20 cellular contexts compared by ENCODE assay signal in genomic region chr7:75694636-75695035, GRCh38.
"Had no signal": no experiment of that assay in that cellular context is flagged by ENCODE, and none has a peak within 500 bp of the region (broad histone marks: within the 10 kb centered on the region; RNA-seq: fewer than 3 reads in every experiment).

No MANE protein-coding gene starts in this region.

- H3K4me1 Mint-ChIP-seq: neural crest cell; stimulated activated effector memory CD8-positive, alpha-beta T cell treated with anti-CD3 and anti-CD28 coated beads, Interleukin-12 subunit alpha, Interleukin-12 subunit beta, amount 100 ng/mL, for 72 hours had no signal

- H3K27me3 Mint-ChIP-seq: progenitor cell of endocrine pancreas had no signal

- H3K27ac Mint-ChIP-seq: endodermal cell; progenitor cell of endocrine pancreas; stimulated activated effector memory CD8-positive, alpha-beta T cell treated with anti-CD3 and anti-CD28 coated beads, Interleukin-12 subunit alpha, Interleukin-12 subunit beta, amount 100 ng/mL, for 72 hours had no signal

- H3K36me3 Mint-ChIP-seq: naive thymus-derived CD8-positive, alpha-beta T cell; stimulated activated effector memory CD8-positive, alpha-beta T cell treated with anti-CD3 and anti-CD28 coated beads, Interleukin-12 subunit alpha, Interleukin-12 subunit beta, amount 100 ng/mL, for 72 hours had no signal

- H3K9me3 ChIP-seq: colonic mucosa, heart left ventricle, mucosa of descending colon, ovary, suprapubic skin, tibial artery had no signal

- H3K9me3 Mint-ChIP-seq: endodermal cell; naive thymus-derived CD8-positive, alpha-beta T cell; neural crest cell; stimulated activated effector memory CD8-positive, alpha-beta T cell treated with anti-CD3 and anti-CD28 coated beads, Interleukin-12 subunit alpha, Interleukin-12 subunit beta, amount 100 ng/mL, for 72 hours had no signal

- H3K4me3 Mint-ChIP-seq: endodermal cell; naive thymus-derived CD8-positive, alpha-beta T cell; neural crest cell; stimulated activated effector memory CD8-positive, alpha-beta T cell treated with anti-CD3 and anti-CD28 coated beads, Interleukin-12 subunit alpha, Interleukin-12 subunit beta, amount 100 ng/mL, for 72 hours had no signal

- H3K27me3 ChIP-seq: colonic mucosa, foreskin keratinocyte, heart left ventricle, ovary, suprapubic skin, tibial artery had no signal

- ATAC-seq: foreskin keratinocyte; heart left ventricle; mucosa of descending colon; naive thymus-derived CD8-positive, alpha-beta T cell; right cardiac atrium; stimulated activated effector memory CD8-positive, alpha-beta T cell treated with anti-CD3 and anti-CD28 coated beads, Interleukin-12 subunit alpha, Interleukin-12 subunit beta, amount 100 ng/mL, for 72 hours; stimulated activated naive CD8-positive, alpha-beta T cell treated with anti-CD3 and anti-CD28 coated beads, Interleukin-15, Interleukin-2, amounts not matched to agents 100 U/mL and 50 U/mL, for 24 hours had no signal

- H3K4me2 ChIP-seq: smooth muscle cell had no signal

- H3K36me3 ChIP-seq: colonic mucosa, ovary, suprapubic skin had no signal

- DNase-seq: colonic mucosa; effector CD4-positive, alpha-beta T cell; endodermal cell; erythroblast; foreskin keratinocyte; heart left ventricle; hippocampal formation; mucosa of descending colon; naive thymus-derived CD8-positive, alpha-beta T cell; ovary; right cardiac atrium; stimulated activated CD4-positive, alpha-beta T cell treated with anti-CD3 and anti-CD28 coated beads, Interleukin-4, amount 100 ng/mL, for 1 hour; stimulated activated CD8-positive, alpha-beta memory T cell treated with anti-CD3 and anti-CD28 coated beads, Interleukin-4, amount 100 ng/mL, for 48 hours; stimulated activated naive CD8-positive, alpha-beta T cell treated with anti-CD3 and anti-CD28 coated beads, Interleukin-15, Interleukin-2, amounts not matched to agents 100 U/mL and 50 U/mL, for 24 hours had no signal

- H3K4me1 ChIP-seq: colonic mucosa, foreskin keratinocyte, suprapubic skin had no signal

- H3K4me3 ChIP-seq: colonic mucosa, heart left ventricle, mucosa of descending colon, ovary, smooth muscle cell, suprapubic skin, tibial artery had no signal

- H3K27ac ChIP-seq: colonic mucosa, foreskin keratinocyte, heart left ventricle, ovary, suprapubic skin had no signal
